ENCODE assay signal across 1 cellular context in the genomic region with DNA sequence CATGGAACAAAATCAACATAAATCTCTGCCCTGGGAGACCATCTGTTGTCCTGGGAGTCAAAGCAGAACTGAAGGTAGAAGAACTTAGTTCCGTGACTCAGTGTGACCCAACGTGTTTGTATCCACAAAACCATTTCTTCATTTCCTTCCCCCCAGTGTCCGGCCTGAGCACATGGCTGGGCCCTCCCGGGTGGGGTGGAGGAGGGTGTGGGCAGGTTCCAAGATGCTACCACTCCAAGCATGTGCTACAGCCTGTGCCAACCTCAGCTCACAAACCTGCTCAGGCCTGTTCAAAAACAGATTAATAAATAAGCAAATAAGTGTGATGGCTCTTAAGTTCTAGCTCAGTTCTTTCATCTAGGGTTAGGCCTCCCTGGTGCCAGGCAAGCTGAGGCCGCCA.
TF ChIP-seq lines count a peak whose summit lies in the region.

No MANE protein-coding gene starts in this region.

TF ChIP-seq in IMR-90, 13 proteins besides CTCF, POLR2A, EP300 and RAD21:
- no peak for TF ChIP-seq MXI1 (IDR thresholded peaks at IDR 0.05; ENCODE audit: borderline replicate concordance, low read depth, low read length)
- TF ChIP-seq BHLHE40 (IDR thresholded peaks at IDR 0.05; ENCODE audit: low read depth, low read length) = no peak
- TF ChIP-seq RCOR1 (IDR thresholded peaks at IDR 0.05; ENCODE audit: insufficient replicate concordance, low read length) = no peak
- no peak for TF ChIP-seq MAZ (IDR thresholded peaks at IDR 0.05; ENCODE audit: borderline replicate concordance, low read depth, low read length)
- TF ChIP-seq MAFK (IDR thresholded peaks at IDR 0.05; ENCODE audit: low read depth, low read length) = no peak
- no peak for TF ChIP-seq USF2 (IDR thresholded peaks at IDR 0.05; ENCODE audit: low read depth, low read length)
- no peak for TF ChIP-seq RFX5 (IDR thresholded peaks at IDR 0.05; ENCODE audit: low read depth, low read length)
- TF ChIP-seq NFE2L2 (IDR thresholded peaks at IDR 0.05; ENCODE audit: low read depth, low read length) = no peak
- no peak for TF ChIP-seq CEBPB (IDR thresholded peaks at IDR 0.05; ENCODE audit: low read depth, low read length)
- no peak for TF ChIP-seq FOS (IDR thresholded peaks at IDR 0.05; ENCODE audit: low read depth, low read length)
- TF ChIP-seq SMC3 (IDR thresholded peaks at IDR 0.05; ENCODE audit: low read depth, low read length) = no peak
- TF ChIP-seq, protein P1, sequence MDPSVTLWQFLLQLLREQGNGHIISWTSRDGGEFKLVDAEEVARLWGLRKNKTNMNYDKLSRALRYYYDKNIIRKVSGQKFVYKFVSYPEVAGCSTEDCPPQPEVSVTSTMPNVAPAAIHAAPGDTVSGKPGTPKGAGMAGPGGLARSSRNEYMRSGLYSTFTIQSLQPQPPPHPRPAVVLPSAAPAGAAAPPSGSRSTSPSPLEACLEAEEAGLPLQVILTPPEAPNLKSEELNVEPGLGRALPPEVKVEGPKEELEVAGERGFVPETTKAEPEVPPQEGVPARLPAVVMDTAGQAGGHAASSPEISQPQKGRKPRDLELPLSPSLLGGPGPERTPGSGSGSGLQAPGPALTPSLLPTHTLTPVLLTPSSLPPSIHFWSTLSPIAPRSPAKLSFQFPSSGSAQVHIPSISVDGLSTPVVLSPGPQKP (IDR thresholded peaks at IDR 0.05; ENCODE audit: borderline replicate concordance, low read depth, low read length) = no peak
- TF ChIP-seq CHD1 (IDR thresholded peaks at IDR 0.05; ENCODE audit: low read depth, low read length) = no peak
